In genomic region chr7:130945411-130945811, GRCh38 we compare ENCODE assay signal across 11 cellular contexts.
DNase-seq lines count a peak whose midpoint lies in the region; ATAC-seq and TF ChIP-seq lines count a peak whose summit lies in the region.
"Had no signal": no experiment of that assay in that cellular context is flagged by ENCODE, and none has a peak within 500 bp of the region (broad histone marks: within the 10 kb centered on the region; RNA-seq: fewer than 3 reads in every experiment).

No MANE protein-coding gene starts in this region.

- H3K4me3 ChIP-seq in AG04450 (ENCODE audit: low read depth, low read length) (no peak overlapping the region), SK-N-MC (no peak overlapping the region), right lobe of liver (no peak overlapping the region)
- H3K4me3 ChIP-seq: SJSA1 had no signal

- TF ChIP-seq POLR2A in right lobe of liver (IDR thresholded peaks at IDR 0.05) = no peak

- TF ChIP-seq CTCF in AG04450 (IDR thresholded peaks at IDR 0.05; ENCODE audit: low read depth, low read length) = no peak
- TF ChIP-seq CTCF in right lobe of liver (IDR thresholded peaks at IDR 0.05) = no peak

- H3K9me3 ChIP-seq in AG04450 (ENCODE audit: control insufficient read depth, insufficient read depth, low read length) (no peaks in the 10 kb centered on the region), SK-N-MC (ENCODE audit: low read depth, low read length) (no peaks in the 10 kb centered on the region), right lobe of liver (no peaks in the 10 kb centered on the region)
- H3K9me3 ChIP-seq: SJSA1 had no signal

- peak overlapping the region; percentile 75 for H3K27ac ChIP-seq in AG04450 (ENCODE audit: low read depth, low read length)
- H3K27ac ChIP-seq in SK-N-MC = peak overlapping the region; percentile 92
- peak overlapping the region; percentile 92 to 99 (median 97) for H3K27ac ChIP-seq in right lobe of liver
- H3K27ac ChIP-seq: SJSA1 had no signal

- ATAC-seq in GM21515 (IDR thresholded peaks at IDR 0.05; ENCODE audit: unreplicated experiment) (peak; percentile 37), right lobe of liver (no peak), GM19035 (IDR thresholded peaks at IDR 0.05; ENCODE audit: unreplicated experiment) (no peak), GM21717 (IDR thresholded peaks at IDR 0.05; ENCODE audit: unreplicated experiment) (no peak)

- WGBS in right lobe of liver (ENCODE audit: insufficient coverage, low coverage, low lambda C conversion rate, missing lambda C conversion rate) = 73% methylated on average over 5 of the region's 5 CpGs

- H3K27me3 ChIP-seq in AG04450 (ENCODE audit: control insufficient read depth, insufficient read depth, low read length) (no peaks in the 10 kb centered on the region), right lobe of liver (no peaks in the 10 kb centered on the region)
- H3K27me3 ChIP-seq: SJSA1 had no signal

- peaks cover 0 to 46% (median 13%) of the 10 kb centered on the region in 4 donors for H3K4me1 ChIP-seq in right lobe of liver

- intact Hi-C loops in right lobe of liver (cut with DNase I) = loop anchor here in 1 of 2 donors (10.0 kb wide), 1 partner anchor 49 kb away; no protein-coding TSS in a partner anchor

- CTCF ChIA-PET in AG04450 (lab: Charles Lee) = interaction anchor here (0.6 to 8.6 kb wide), 5 partner anchors 13 to 95 kb away, joined by 3 to 60 read pairs (median 5); no protein-coding TSS in a partner anchor

- peak overlapping the region; percentile 29 for H3K9ac ChIP-seq in SK-N-MC (ENCODE audit: insufficient read length)

- H3K36me3 ChIP-seq in SK-N-MC (ENCODE audit: insufficient read depth, low read length) (peaks cover 65% of the 10 kb centered on the region), right lobe of liver (no peaks in the 10 kb centered on the region)

- no peak for DNase-seq in AG04450 (ENCODE audit: low read depth, low spot score)
- DNase-seq in SK-N-MC (ENCODE audit: low read depth, low spot score) = no peak
- no peak for DNase-seq in right lobe of liver
- DNase-seq in NCI-H1436 treated with DMSO at 0.1 percent for 48 hours (lab: John Stamatoyannopoulos, UW) = no peak
- DNase-seq in DMS79 treated with DMSO at 0.1 percent for 48 hours (lab: John Stamatoyannopoulos, UW) = no peak
- DNase-seq: activated gamma-delta T cell treated with Interleukin-2 at 50 U/mL for 16 hours, NCI-H1417 had no signal

- POLR2A ChIA-PET in AG04450 (lab: Yijun Ruan, JAX) = interaction anchor here (1.3 kb wide), 1 partner anchor 18 kb away, joined by 3 read pairs; no protein-coding TSS in a partner anchor
